In genomic region chr1:230292739-230293720, GRCh38 we compare ENCODE assay signal across 12 cellular contexts.
A peak's percentile ranks its signal among the peaks of the same experiment; 100 is the strongest.
DNase-seq lines count a peak whose midpoint lies in the region; ATAC-seq and TF ChIP-seq lines count a peak whose summit lies in the region.
"Had no signal": no experiment of that assay in that cellular context is flagged by ENCODE, and none has a peak within 500 bp of the region (broad histone marks: within the 10 kb centered on the region; RNA-seq: fewer than 3 reads in every experiment).

No MANE protein-coding gene starts in this region.

- CTCF ChIA-PET in RWPE1 (lab: Yijun Ruan, JAX) = interaction anchor here (0.6 to 1.1 kb wide), 2 partner anchors 12 to 349 kb away, joined by 3 to 4 read pairs; no protein-coding TSS in a partner anchor

- H3K23ac ChIP-seq in neuronal stem cell (ENCODE audit: low read depth, low read length, poor library complexity) = peak overlapping the region; percentile 9

- no peak overlapping the region for H2BK5ac ChIP-seq in neuronal stem cell (ENCODE audit: low read length)

- H2BK120ac ChIP-seq in neuronal stem cell (ENCODE audit: low read depth, low read length) = no peak overlapping the region

- peak overlapping the region; percentile 59 for H2AFZ ChIP-seq in neuronal stem cell (ENCODE audit: low read length)

- H2BK15ac ChIP-seq in neuronal stem cell (ENCODE audit: low read length) = no peak overlapping the region

- H3K27ac ChIP-seq in WERI-Rb-1 = peak overlapping the region; percentile 33
- no peak overlapping the region for H3K27ac ChIP-seq in neuronal stem cell (replicated peaks; ENCODE audit: low read length)
- H3K27ac ChIP-seq in RWPE1 = no peak overlapping the region
- H3K27ac ChIP-seq: right lobe of liver, upper lobe of left lung had no signal

- no peak for ATAC-seq in HG03108 (IDR thresholded peaks at IDR 0.05; ENCODE audit: unreplicated experiment)
- no peak for ATAC-seq in HG02970 (IDR thresholded peaks at IDR 0.05; ENCODE audit: low FRiP score, unreplicated experiment)
- ATAC-seq: CD8-positive, alpha-beta T cell; GM12878; right lobe of liver had no signal

- H3K18ac ChIP-seq in neuronal stem cell (ENCODE audit: low read length) = peak overlapping the region; percentile 7

- H3K4me3 ChIP-seq in WERI-Rb-1 (ENCODE audit: low read depth, low read length) (no peak overlapping the region), neuronal stem cell (ENCODE audit: low read length in 2 of 2) (no peak overlapping the region)
- H3K4me3 ChIP-seq: GM12878, right lobe of liver, upper lobe of left lung had no signal

- WGBS in neuronal stem cell (ENCODE audit: extremely low coverage in 2 of 2, insufficient read length in 2 of 2, insufficient replicate concordance in 1 of 2), 2 donors = no CpG with 5 or more reads among the region's 19 CpGs

- peak; percentile 31; the same call in 1 of the 2 replicates for TF ChIP-seq CTCF in WERI-Rb-1 (IDR thresholded peaks at IDR 0.05; ENCODE audit: low read depth, low read length)
- TF ChIP-seq CTCF in RWPE1 (conservative IDR thresholded peaks at IDR 0.05; ENCODE audit: low read depth) = no peak

- no peak overlapping the region for H4K91ac ChIP-seq in neuronal stem cell (ENCODE audit: low read depth, low read length, poor library complexity)

- H2AK5ac ChIP-seq in neuronal stem cell (ENCODE audit: low read depth, low read length) = peak overlapping the region; percentile 30

- H3K9me3 ChIP-seq in WERI-Rb-1 (ENCODE audit: severe bottlenecking) (peaks cover 2% of the 10 kb centered on the region), neuronal stem cell (replicated peaks in 1 of 2; ENCODE audit: control insufficient read depth in 2 of 2, insufficient read depth in 1 of 2, low read depth in 1 of 2, low read length in 2 of 2) (no peaks in the 10 kb centered on the region)
- H3K9me3 ChIP-seq: right lobe of liver, upper lobe of left lung had no signal

- H3K79me1 ChIP-seq in neuronal stem cell (ENCODE audit: low read depth, low read length) = no peaks in the 10 kb centered on the region

- no peaks in the 10 kb centered on the region for H3K36me3 ChIP-seq in WERI-Rb-1
- no peaks in the 10 kb centered on the region for H3K36me3 ChIP-seq in neuronal stem cell (replicated peaks in 1 of 2; ENCODE audit: control insufficient read depth in 2 of 2, insufficient read depth in 2 of 2, low read length in 2 of 2)
- H3K36me3 ChIP-seq: right lobe of liver, upper lobe of left lung had no signal

- H2BK12ac ChIP-seq in neuronal stem cell (ENCODE audit: low read length) = no peak overlapping the region

- DNase-seq in G401 (ENCODE audit: low spot score) (peak; percentile 93), NCI-H2029 treated with DMSO at 0.1 percent for 48 hours (lab: John Stamatoyannopoulos, UW) (peak; percentile 4), WERI-Rb-1 (peak; percentile 71), neuronal stem cell (ENCODE audit: low spot score) (no peak), RWPE1 (ENCODE audit: low spot score) (no peak), OCI-M2 (lab: John Stamatoyannopoulos, UW; ENCODE audit: unreplicated experiment) (no peak)
- DNase-seq: CD8-positive, alpha-beta T cell; right lobe of liver had no signal

- no peak overlapping the region for H3K4ac ChIP-seq in neuronal stem cell (ENCODE audit: low read length)

- in situ Hi-C loops in G401 (cut with HindIII; ENCODE audit: low sequenced_read_pairs) = no loop called here

- POLR2A ChIA-PET in RWPE1 (lab: Yijun Ruan, JAX; ENCODE audit: low non-redundant PET) = no interaction called here

- H3K9ac ChIP-seq in neuronal stem cell (ENCODE audit: low read depth, low read length, poor library complexity) = no peak overlapping the region

- H3K27me3 ChIP-seq in WERI-Rb-1 (ENCODE audit: insufficient read depth, low read depth, severe bottlenecking) (no peaks in the 10 kb centered on the region), neuronal stem cell (ENCODE audit: control insufficient read depth in 3 of 3, insufficient read depth in 3 of 3, low read depth in 1 of 3, low read length in 3 of 3) (peaks cover 0 to 15% (median 7%) of the 10 kb centered on the region in 3 experiments)
- H3K27me3 ChIP-seq: right lobe of liver, upper lobe of left lung had no signal

- peaks cover 6 to 12% of the 10 kb centered on the region in 2 donors for H3K4me1 ChIP-seq in neuronal stem cell (ENCODE audit: control insufficient read depth in 2 of 2, insufficient read depth in 1 of 2, low read depth in 1 of 2, low read length in 2 of 2)
- H3K4me1 ChIP-seq: right lobe of liver had no signal

- H3K4me2 ChIP-seq in neuronal stem cell (ENCODE audit: insufficient read depth, low read length, poor library complexity, severe bottlenecking) = no peak overlapping the region

- no peak overlapping the region for H3K14ac ChIP-seq in neuronal stem cell (ENCODE audit: low read length)

- H4K8ac ChIP-seq in neuronal stem cell (ENCODE audit: low read depth, low read length) = no peak overlapping the region

Comparison
In these comparisons a context has a peak if more than half of its experiments do, and no peak if none do; other contexts are left out.
1. DNase-seq: peak in G401 (single experiment), NCI-H2029 treated with DMSO at 0.1 percent for 48 hours (single experiment) and WERI-Rb-1 (single experiment); none in neuronal stem cell (single experiment), RWPE1 (single experiment) and OCI-M2 (single experiment).